10 cellular contexts compared by ENCODE assay signal in the genomic region with DNA sequence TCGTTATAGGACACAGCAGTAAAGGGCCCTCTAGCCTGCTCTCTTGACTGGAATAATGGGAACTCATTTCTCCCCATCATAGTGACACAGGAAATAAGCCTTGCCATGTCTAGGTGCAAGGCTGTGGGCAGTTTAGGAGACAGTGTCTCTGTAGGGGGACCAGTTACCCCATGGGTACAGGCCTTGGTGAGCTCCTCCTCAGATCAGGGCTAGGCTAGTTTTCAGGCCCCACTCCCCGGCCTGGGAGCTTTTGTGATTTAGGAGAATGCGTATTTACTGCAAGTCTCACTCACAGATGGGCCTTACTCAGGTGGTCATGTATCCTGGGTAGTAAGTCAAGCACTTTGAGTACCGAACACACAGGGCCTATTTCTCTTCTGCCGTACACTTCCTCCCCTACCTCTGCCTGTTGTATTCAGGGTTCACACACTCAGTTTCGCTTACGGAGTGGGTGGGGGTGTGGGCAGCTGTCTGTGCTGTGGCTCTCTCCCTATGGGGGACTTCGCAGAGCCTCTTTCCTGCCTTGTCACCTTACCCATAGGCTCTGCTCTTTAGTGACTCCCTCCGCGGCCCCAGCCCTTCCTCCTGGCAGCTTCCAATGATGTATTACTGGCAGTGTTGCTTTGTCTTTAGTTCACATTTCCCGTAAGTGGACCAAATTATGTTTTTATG. TPM values are rescaled to one million over a fixed set of nuclear protein-coding genes. Genes with fewer than 3 reads are reported as not detected.
DNase-seq lines count a peak whose midpoint lies in the region; ATAC-seq, FAIRE-seq and TF ChIP-seq lines count a peak whose summit lies in the region.
"Had no signal": no experiment of that assay in that cellular context is flagged by ENCODE, and none has a peak within 500 bp of the region (broad histone marks: within the 10 kb centered on the region; RNA-seq: fewer than 3 reads in every experiment).

No MANE protein-coding gene starts in this region.

- CTCF ChIA-PET in activated CD4-positive, alpha-beta memory T cell treated with anti-CD3 and anti-CD28 coated beads, Interleukin-2, amount 10 ng/mL, durations not matched to agents 7 days and 5 days (lab: Charles Lee): no interaction called here

- no peak overlapping the region for H3K4me3 Mint-ChIP-seq in activated CD4-positive, alpha-beta memory T cell treated with anti-CD3 and anti-CD28 coated beads, Interleukin-2, amount 10 ng/mL, durations not matched to agents 7 days and 5 days

- H3K36me3 Mint-ChIP-seq in activated CD4-positive, alpha-beta memory T cell treated with anti-CD3 and anti-CD28 coated beads, Interleukin-2, amount 10 ng/mL, durations not matched to agents 7 days and 5 days (ENCODE audit: low read depth): peaks cover 9% of the 10 kb centered on the region

- H3K27ac Mint-ChIP-seq in activated CD4-positive, alpha-beta memory T cell treated with anti-CD3 and anti-CD28 coated beads, Interleukin-2, amount 10 ng/mL, durations not matched to agents 7 days and 5 days: peak overlapping the region; percentile 29

- H3K4me2 ChIP-seq in BLaER1: peak overlapping the region; percentile 19; the same call in 1 of the 2 replicates

- H3K9ac ChIP-seq in BLaER1 (no peak overlapping the region), kidney (ENCODE audit: low read length in 2 of 2) (no peak overlapping the region)

- H3K27ac ChIP-seq in BLaER1: 0 out of 2 replicates have a peak overlapping the region, but pooled peaks have one; percentile 23
- no peak overlapping the region for H3K27ac ChIP-seq in kidney (ENCODE audit: low read depth in 2 of 2, low read length in 2 of 2)
- H3K27ac ChIP-seq: SJSA1 had no signal

- H3K4me3 ChIP-seq in BLaER1: no peak overlapping the region
- no peak overlapping the region for H3K4me3 ChIP-seq in kidney (ENCODE audit: low read length in 2 of 2)
- H3K4me3 ChIP-seq: lung, SJSA1 had no signal

- no peaks in the 10 kb centered on the region for H3K9me3 ChIP-seq in BLaER1
- H3K9me3 ChIP-seq in kidney (ENCODE audit: control insufficient read depth in 1 of 2, low read length in 2 of 2): no peaks in the 10 kb centered on the region
- H3K9me3 ChIP-seq: SJSA1 had no signal

- FAIRE-seq in kidney (lab: Jason Lieb, UNC): no peak

- no peaks in the 10 kb centered on the region for H3K9me3 Mint-ChIP-seq in activated CD4-positive, alpha-beta memory T cell treated with anti-CD3 and anti-CD28 coated beads, Interleukin-2, amount 10 ng/mL, durations not matched to agents 7 days and 5 days

- H3K36me3 ChIP-seq in BLaER1: peaks cover 25% of the 10 kb centered on the region
- H3K36me3 ChIP-seq in kidney (ENCODE audit: control insufficient read depth in 1 of 2, insufficient read depth in 2 of 2, low read length in 2 of 2): peaks cover 0 to 3% of the 10 kb centered on the region in 2 donors
- H3K36me3 ChIP-seq: SJSA1 had no signal

- H3K4me1 Mint-ChIP-seq in activated CD4-positive, alpha-beta memory T cell treated with anti-CD3 and anti-CD28 coated beads, Interleukin-2, amount 10 ng/mL, durations not matched to agents 7 days and 5 days: peaks cover 26% of the 10 kb centered on the region

- no peak for TF ChIP-seq CTCF in kidney (IDR thresholded peaks at IDR 0.05; ENCODE audit: borderline replicate concordance, extremely low read depth, insufficient read depth)

- H4K20me1 ChIP-seq in BLaER1: peaks cover 100% of the 10 kb centered on the region

- H3K27me3 Mint-ChIP-seq in activated CD4-positive, alpha-beta memory T cell treated with anti-CD3 and anti-CD28 coated beads, Interleukin-2, amount 10 ng/mL, durations not matched to agents 7 days and 5 days: no peaks in the 10 kb centered on the region

- peak; percentile 49 for DNase-seq in activated CD4-positive, alpha-beta memory T cell treated with anti-CD3 and anti-CD28 coated beads, Interleukin-2, amount 10 ng/mL, durations not matched to agents 7 days and 5 days
- DNase-seq in kidney (peak; percentile 73), hepatic stellate cell (ENCODE audit: low spot score) (no peak), NCI-H510A (lab: John Stamatoyannopoulos, UW) (no peak), MV-4-11 (lab: John Stamatoyannopoulos, UW) (no peak)
- peak; percentile 51 for DNase-seq in stimulated activated CD8-positive, alpha-beta memory T cell treated with anti-CD3 and anti-CD28 coated beads, Interleukin-7, amount 100 ng/mL, for 48 hours (ENCODE audit: extremely low read depth in 1 of 2, low read depth in 1 of 2)

- ATAC-seq in HG02588 (IDR thresholded peaks at IDR 0.05; ENCODE audit: unreplicated experiment): peak; percentile 83

- intact Hi-C loops in kidney (cut with DNase I): no loop called here

- POLR2A ChIA-PET in activated CD4-positive, alpha-beta memory T cell treated with anti-CD3 and anti-CD28 coated beads, Interleukin-2, amount 10 ng/mL, durations not matched to agents 7 days and 5 days (lab: Charles Lee): interaction anchor here (1.3 kb wide), 1 partner anchor 34 kb away, joined by 4 read pairs; a partner anchor contains a TSS

- no peaks in the 10 kb centered on the region for H3K27me3 ChIP-seq in BLaER1
- H3K27me3 ChIP-seq: SJSA1 had no signal

- H3K4me1 ChIP-seq in BLaER1: peaks cover 49% of the 10 kb centered on the region
- peaks cover 0 to 6% of the 10 kb centered on the region in 2 donors for H3K4me1 ChIP-seq in kidney (ENCODE audit: control insufficient read depth in 1 of 2, insufficient read depth in 1 of 2, low read depth in 1 of 2, low read length in 2 of 2)
- H3K4me1 ChIP-seq: SJSA1 had no signal

RNA-seq across cellular contexts. Expression of a gene that starts 34.2 kb away (rescaled TPM):
- total RNA-seq in activated CD4-positive, alpha-beta memory T cell treated with anti-CD3 and anti-CD28 coated beads, Interleukin-2, amount 10 ng/mL, durations not matched to agents 7 days and 5 days: 10 to 100 TPM; 27.4 to 27.9 TPM
- 29.3 TPM for total RNA-seq in kidney
- 6.3 TPM for polyA plus RNA-seq in kidney (ENCODE audit: insufficient read depth, low read depth, low replicate concordance)

Comparison
In these comparisons a context has a peak if more than half of its experiments do, and no peak if none do; other contexts are left out.
1. DNase-seq: peak in activated CD4-positive, alpha-beta memory T cell treated with anti-CD3 and anti-CD28 coated beads, Interleukin-2, amount 10 ng/mL, durations not matched to agents 7 days and 5 days (single experiment), kidney (single experiment) and stimulated activated CD8-positive, alpha-beta memory T cell treated with anti-CD3 and anti-CD28 coated beads, Interleukin-7, amount 100 ng/mL, for 48 hours (2 of 2); none in hepatic stellate cell (single experiment), NCI-H510A (single experiment) and MV-4-11 (single experiment).